ENCODE assay signal across 8 cellular contexts in the genomic region with DNA sequence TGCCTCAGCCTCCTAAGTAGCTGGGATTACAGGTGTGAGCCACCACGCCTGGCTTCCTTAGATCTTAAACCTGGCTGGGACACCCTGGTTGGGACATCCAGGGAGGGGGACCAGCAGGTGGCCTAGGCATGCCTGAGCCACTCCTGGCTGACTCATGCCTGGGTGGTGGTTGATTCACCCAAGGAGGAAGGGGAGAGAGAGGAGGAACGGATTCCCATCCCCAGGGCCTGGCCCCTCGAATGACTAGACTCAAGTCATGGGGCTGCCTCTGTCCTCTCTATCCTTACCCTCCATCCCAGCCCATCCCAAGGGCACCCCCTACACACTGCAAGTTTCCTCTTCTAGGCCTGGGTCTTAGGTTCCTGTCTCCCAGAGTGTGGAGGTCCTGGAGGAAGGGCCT. TPM values are rescaled to one million over a fixed set of nuclear protein-coding genes. Genes with fewer than 3 reads are reported as not detected.
DNase-seq lines count a peak whose midpoint lies in the region; ATAC-seq and TF ChIP-seq lines count a peak whose summit lies in the region.

No MANE protein-coding gene starts in this region.

- TF ChIP-seq CTCF in uterus (IDR thresholded peaks at IDR 0.05) = no peak

- H3K9me3 ChIP-seq in uterus = no peaks in the 10 kb centered on the region

- H3K36me3 Mint-ChIP-seq in activated naive CD8-positive, alpha-beta T cell treated with anti-CD3 and anti-CD28 coated beads, Interleukin-2, amount 50 U/mL, for 24 hours (ENCODE audit: low read depth) = peaks cover 2% of the 10 kb centered on the region
- H3K36me3 Mint-ChIP-seq in memory B cell = peaks cover 4% of the 10 kb centered on the region

- peaks cover 99% of the 10 kb centered on the region for H3K4me1 Mint-ChIP-seq in activated naive CD8-positive, alpha-beta T cell treated with anti-CD3 and anti-CD28 coated beads, Interleukin-2, amount 50 U/mL, for 24 hours
- H3K4me1 Mint-ChIP-seq in memory B cell = peaks cover 87% of the 10 kb centered on the region

- no peaks in the 10 kb centered on the region for H3K27me3 ChIP-seq in uterus

- intact Hi-C loops in uterus (cut with DNase I; ENCODE audit: low total_unique reads) = no loop called here

- no peaks in the 10 kb centered on the region for H3K27me3 Mint-ChIP-seq in activated naive CD8-positive, alpha-beta T cell treated with anti-CD3 and anti-CD28 coated beads, Interleukin-2, amount 50 U/mL, for 24 hours
- no peaks in the 10 kb centered on the region for H3K27me3 Mint-ChIP-seq in memory B cell

- H3K36me3 ChIP-seq in uterus = no peaks in the 10 kb centered on the region

- peak; percentile 20 for ATAC-seq in activated naive CD8-positive, alpha-beta T cell treated with anti-CD3 and anti-CD28 coated beads, Interleukin-2, amount 50 U/mL, for 24 hours
- ATAC-seq in memory B cell (ENCODE audit: low read depth) (no peak), HG03460 (IDR thresholded peaks at IDR 0.05; ENCODE audit: unreplicated experiment) (no peak), GM18861 (IDR thresholded peaks at IDR 0.05; ENCODE audit: unreplicated experiment) (no peak)

- DNase-seq in stimulated activated CD4-positive, alpha-beta T cell treated with anti-CD3 and anti-CD28 coated beads, Interleukin-15, amount 100 ng/mL, for 24 hours = peak; percentile 71
- DNase-seq in stimulated activated CD4-positive, alpha-beta T cell treated with anti-CD3 and anti-CD28 coated beads, Interleukin-2, amount 100 ng/mL, for 48 hours = no peak
- peak; percentile 46 for DNase-seq in activated naive CD8-positive, alpha-beta T cell treated with anti-CD3 and anti-CD28 coated beads, Interleukin-2, amount 50 U/mL, for 24 hours
- no peak for DNase-seq in memory B cell (ENCODE audit: low spot score in 2 of 2)
- peak in 1 of 2 donors; percentile 57 for DNase-seq in uterus
- DNase-seq in DMS153 (lab: John Stamatoyannopoulos, UW) = no peak

- no peaks in the 10 kb centered on the region for H3K9me3 Mint-ChIP-seq in activated naive CD8-positive, alpha-beta T cell treated with anti-CD3 and anti-CD28 coated beads, Interleukin-2, amount 50 U/mL, for 24 hours
- H3K9me3 Mint-ChIP-seq in memory B cell = no peaks in the 10 kb centered on the region

- TF ChIP-seq POLR2A in uterus (IDR thresholded peaks at IDR 0.05) = no peak

- H3K4me3 ChIP-seq in uterus = no peak overlapping the region

- peak overlapping the region; percentile 85 for H3K27ac Mint-ChIP-seq in activated naive CD8-positive, alpha-beta T cell treated with anti-CD3 and anti-CD28 coated beads, Interleukin-2, amount 50 U/mL, for 24 hours
- peak overlapping the region; percentile 92 for H3K27ac Mint-ChIP-seq in memory B cell

- peaks cover 47 to 69% of the 10 kb centered on the region in 2 donors for H3K4me1 ChIP-seq in uterus

- peak overlapping the region; percentile 5 for H3K4me3 Mint-ChIP-seq in activated naive CD8-positive, alpha-beta T cell treated with anti-CD3 and anti-CD28 coated beads, Interleukin-2, amount 50 U/mL, for 24 hours
- H3K4me3 Mint-ChIP-seq in memory B cell = no peak overlapping the region

- H3K27ac ChIP-seq in uterus = peak overlapping the region; percentile 90 to 91

RNA-seq across cellular contexts. Expression of a gene that starts 12.7 kb away (rescaled TPM):
- 100 to 1,000 TPM in 1 of 4 donors, 10 to 100 TPM in 2, 1 to 10 TPM in 1; 5.0 to 140 (median 19.3) TPM for total RNA-seq in uterus

RNA-seq across cellular contexts. Expression of a gene that starts 30.4 kb away (rescaled TPM):
- 10 to 100 TPM in 3 of 4 donors, 1 to 10 TPM in 1; 6.7 to 33.1 (median 15.9) TPM for total RNA-seq in uterus

RNA-seq across cellular contexts. Expression of a gene that starts 37.5 kb away (rescaled TPM):
- 10 to 100 TPM in 1 of 4 donors, 1 to 10 TPM in 2, not detected in 1; 2.9 to 11.3 (median 3.2) TPM for total RNA-seq in uterus

RNA-seq across cellular contexts. Expression of a gene that starts 51.2 kb away (rescaled TPM):
- 10 to 100 TPM in 3 of 4 donors, under 1 TPM in 1; 0.59 to 41.7 (median 20.7) TPM for total RNA-seq in uterus

Comparison
In these comparisons a context has a peak if more than half of its experiments do, and no peak if none do; other contexts are left out.
1. DNase-seq: peak in stimulated activated CD4-positive, alpha-beta T cell treated with anti-CD3 and anti-CD28 coated beads, Interleukin-15, amount 100 ng/mL, for 24 hours (single experiment) and activated naive CD8-positive, alpha-beta T cell treated with anti-CD3 and anti-CD28 coated beads, Interleukin-2, amount 50 U/mL, for 24 hours (single experiment); none in stimulated activated CD4-positive, alpha-beta T cell treated with anti-CD3 and anti-CD28 coated beads, Interleukin-2, amount 100 ng/mL, for 48 hours (0 of 2), memory B cell (0 of 2) and DMS153 (single experiment).